19 cellular contexts compared by ENCODE assay signal in genomic region chr19:45657520-45658163, GRCh38. TPM values are rescaled to one million over a fixed set of nuclear protein-coding genes. Genes with fewer than 3 reads are reported as not detected.
DNase-seq lines count a peak whose midpoint lies in the region; ATAC-seq, FAIRE-seq and TF ChIP-seq lines count a peak whose summit lies in the region.
"Had no signal": no experiment of that assay in that cellular context is flagged by ENCODE, and none has a peak within 500 bp of the region (broad histone marks: within the 10 kb centered on the region; RNA-seq: fewer than 3 reads in every experiment).

No MANE protein-coding gene starts in this region.

- FAIRE-seq in A549 (lab: Jason Lieb, UNC) = no peak
- FAIRE-seq: astrocyte had no signal

- H3K4me1 ChIP-seq in A549 = no peaks in the 10 kb centered on the region
- H3K4me1 ChIP-seq: parathyroid adenoma, SJCRH30 had no signal

- POLR2A ChIA-PET in A549 (lab: Yijun Ruan, JAX) = no interaction called here

- CTCF ChIA-PET in A549 (lab: Yijun Ruan, JAX) = interaction anchor here (0.6 to 2.8 kb wide), 6 partner anchors 9 to 49 kb away, joined by 3 to 14 read pairs (median 6); partner anchors contain the start of genes EML2 and GIPR

- ATAC-seq in A549 = peak; percentile 8 to 33; a peak in 3 of 6 replicates
- ATAC-seq: activated CD8-positive, alpha-beta T cell treated with anti-CD3 and anti-CD28 coated beads for 36 hours; stimulated activated naive B cell treated with anti-CD40 and anti-IgM and Interleukin-4, amounts not matched to agents 10 μg/mL and 1 μg/mL and 100 μg/mL, for 72 hours had no signal

- DNase-seq in A549 (ENCODE audit: low read depth in 1 of 2, low spot score in 1 of 2) (no peak), ELF-1 (ENCODE audit: low read depth, low spot score) (peak; percentile 40), NCI-H82 (lab: John Stamatoyannopoulos, UW) (peak; percentile 98), left kidney (ENCODE audit: low read depth, low spot score) (peak; percentile 36), kidney tubule cell (ENCODE audit: low spot score) (no peak), SKM-1 treated with dmso at 0.1 percent for 144 hours (lab: John Stamatoyannopoulos, UW; ENCODE audit: unreplicated experiment) (no peak)
- no peak for DNase-seq in activated CD8-positive, alpha-beta memory T cell treated with anti-CD3 and anti-CD28 coated beads, Interleukin-2, amount 50 U/mL, for 4 hours
- DNase-seq: activated CD4-positive, CD25-positive, alpha-beta regulatory T cell; activated CD8-positive, alpha-beta T cell treated with anti-CD3 and anti-CD28 coated beads for 36 hours; activated naive CD4-positive, alpha-beta T cell treated with anti-CD3 and anti-CD28 coated beads, Interleukin-2, amount 50 U/mL, for 16 hours; activated T-cell treated with anti-CD3 and anti-CD28 coated beads, Interleukin-2, amount 50 U/mL, for 48 hours; naive B cell; NCI-H187; OCI-M1; SJCRH30; stimulated activated naive B cell treated with anti-CD40 and anti-IgM and Interleukin-4, amounts not matched to agents 10 μg/mL and 1 μg/mL and 100 μg/mL, for 72 hours had no signal

- no peak for TF ChIP-seq RAD21 in A549 (conservative IDR thresholded peaks at IDR 0.05 in 1 of 2, IDR thresholded peaks at IDR 0.05 in 1 of 2)

- H3K4me3 ChIP-seq in A549 = no peak overlapping the region
- H3K4me3 ChIP-seq: SJCRH30, thoracic aorta had no signal

- no peak overlapping the region for H3K4me2 ChIP-seq in A549

- TF ChIP-seq CTCF in A549 (IDR thresholded peaks at IDR 0.05) = no peak

- no peaks in the 10 kb centered on the region for H3K9me3 ChIP-seq in A549
- H3K9me3 ChIP-seq: SJCRH30, thoracic aorta had no signal

- H3K27ac ChIP-seq in A549 = no peak overlapping the region
- H3K27ac ChIP-seq: parathyroid adenoma, SJCRH30, thoracic aorta had no signal

- TF ChIP-seq POLR2A in A549 (IDR thresholded peaks at IDR 0.05; ENCODE audit: low read length) = no peak

- TF ChIP-seq EP300 in A549 (IDR thresholded peaks at IDR 0.05) = no peak

- 56% methylated on average over 14 of the region's 14 CpGs for WGBS in A549 (ENCODE audit: missing lambda C conversion rate)

TF ChIP-seq in A549, 52 proteins besides CTCF, POLR2A, EP300 and RAD21:
- TF ChIP-seq MAZ (IDR thresholded peaks at IDR 0.05; ENCODE audit: borderline replicate concordance, low read depth, low read length) (no peak), JUNB (IDR thresholded peaks at IDR 0.05) (no peak), ZC3H11A (IDR thresholded peaks at IDR 0.05) (no peak), REST (IDR thresholded peaks at IDR 0.05) (no peak), MAX (IDR thresholded peaks at IDR 0.05) (no peak), ESRRA (IDR thresholded peaks at IDR 0.05; ENCODE audit: borderline replicate concordance, low read length) (no peak), FOSB (CRISPR knock-in tag; IDR thresholded peaks at IDR 0.05) (no peak)

RNA-seq across cellular contexts. Expression of gene GIPR, which starts 10.4 kb away (rescaled TPM):
- 0.83 and 1.2 TPM in 2 replicates for polyA plus RNA-seq in A549 (2011; rRNA removed)
- 0.42 and 0.57 TPM in 2 replicates for polyA plus RNA-seq in A549 (2012; cell fraction: cytosol; rRNA removed)
- polyA plus RNA-seq in A549 (2012; cell fraction: nucleus; rRNA removed) = 3.6 and 4.4 TPM in 2 replicates
- polyA plus RNA-seq in A549 (2017; fragmentation: RNase III; extraction: RNeasy Plus Mini Kit Qiagen cat#74134 plus additional on column Dnase treatment) = 0.96 to 1.6 TPM (median 1.4 TPM) in 3 replicates
- 2.0 and 2.6 TPM in 2 replicates for polyA minus RNA-seq in A549 (2011; rRNA and poly(A)+ RNA removed)

RNA-seq across cellular contexts. Expression of gene EML2, which starts 18.4 kb away (rescaled TPM):
- polyA plus RNA-seq in A549 (2011; rRNA removed) (19.9 and 22.7 TPM in 2 replicates), A549 (2017; fragmentation: RNase III; extraction: RNeasy Plus Mini Kit Qiagen cat#74134 plus additional on column Dnase treatment) (25.9 to 30.6 TPM (median 29.0 TPM) in 3 replicates)
- polyA plus RNA-seq in A549 (2012; cell fraction: cytosol; rRNA removed) = 29.1 and 29.3 TPM in 2 replicates
- polyA plus RNA-seq in A549 (2012; cell fraction: nucleus; rRNA removed) = 116 and 131 TPM in 2 replicates
- polyA minus RNA-seq in A549 (2011; rRNA and poly(A)+ RNA removed) = 51.0 and 56.1 TPM in 2 replicates

RNA-seq across cellular contexts. Expression of gene SNRPD2, which starts 34.1 kb away (rescaled TPM):
- polyA plus RNA-seq in A549 (2011; rRNA removed) = 974 and 1,002 TPM in 2 replicates
- 950 and 1,298 TPM in 2 replicates for polyA plus RNA-seq in A549 (2012; cell fraction: cytosol; rRNA removed)
- polyA plus RNA-seq in A549 (2012; cell fraction: nucleus; rRNA removed) = 367 and 451 TPM in 2 replicates
- polyA plus RNA-seq in A549 (2017; fragmentation: RNase III; extraction: RNeasy Plus Mini Kit Qiagen cat#74134 plus additional on column Dnase treatment) = 785 to 834 TPM (median 811 TPM) in 3 replicates
- polyA minus RNA-seq in A549 (2011; rRNA and poly(A)+ RNA removed) = 171 and 271 TPM in 2 replicates

RNA-seq across cellular contexts. Expression of gene QPCTL, which starts 34.8 kb away (rescaled TPM):
- polyA plus RNA-seq in A549 (2011; rRNA removed) (9.4 and 10.3 TPM in 2 replicates), A549 (2017; fragmentation: RNase III; extraction: RNeasy Plus Mini Kit Qiagen cat#74134 plus additional on column Dnase treatment) (6.7 to 10.4 TPM (median 8.4 TPM) in 3 replicates)
- 9.1 and 12.1 TPM in 2 replicates for polyA plus RNA-seq in A549 (2012; cell fraction: cytosol; rRNA removed)
- polyA plus RNA-seq in A549 (2012; cell fraction: nucleus; rRNA removed) = 30.4 and 33.8 TPM in 2 replicates
- polyA minus RNA-seq in A549 (2011; rRNA and poly(A)+ RNA removed) = 13.0 and 15.7 TPM in 2 replicates

RNA-seq across cellular contexts. Expression of gene GPR4, which starts 55.6 kb away (rescaled TPM):
- 0.10 TPM in 1 of 2 replicates, not detected in the other for polyA plus RNA-seq in A549 (2011; rRNA removed)
- polyA plus RNA-seq in A549 (2012; cell fraction: cytosol; rRNA removed) = 0.05 TPM in 1 of 2 replicates, not detected in the other
- 0.23 and 0.40 TPM in 2 replicates for polyA plus RNA-seq in A549 (2012; cell fraction: nucleus; rRNA removed)
- polyA plus RNA-seq in A549 (2017; fragmentation: RNase III; extraction: RNeasy Plus Mini Kit Qiagen cat#74134 plus additional on column Dnase treatment) = 0.03 to 0.12 TPM (median 0.04 TPM) in 3 replicates
- polyA minus RNA-seq in A549 (2011; rRNA and poly(A)+ RNA removed) = 0.29 TPM in 1 of 2 replicates, not detected in the other

Comparison
In these comparisons a context has a peak if more than half of its experiments do, and no peak if none do; other contexts are left out.
1. DNase-seq: peak in ELF-1 (single experiment), NCI-H82 (single experiment) and left kidney (single experiment); none in A549 (0 of 2), activated CD8-positive, alpha-beta memory T cell treated with anti-CD3 and anti-CD28 coated beads, Interleukin-2, amount 50 U/mL, for 4 hours (single experiment), kidney tubule cell (single experiment) and SKM-1 treated with dmso at 0.1 percent for 144 hours (single experiment).